Comparison of ENCODE assay signal across 13 cellular contexts in genomic region chr22:50626314-50626855, GRCh38. TPM values are rescaled to one million over a fixed set of nuclear protein-coding genes. Genes with fewer than 3 reads are reported as not detected.
DNase-seq lines count a peak whose midpoint lies in the region; ATAC-seq, FAIRE-seq and TF ChIP-seq lines count a peak whose summit lies in the region.
"Had no signal": no experiment of that assay in that cellular context is flagged by ENCODE, and none has a peak within 500 bp of the region (broad histone marks: within the 10 kb centered on the region; RNA-seq: fewer than 3 reads in every experiment).

No MANE protein-coding gene starts in this region.

- H3K27ac Mint-ChIP-seq in activated CD4-positive, alpha-beta memory T cell treated with anti-CD3 and anti-CD28 coated beads, Interleukin-2, amount 10 ng/mL, durations not matched to agents 7 days and 5 days, result peak overlapping the region; percentile 62
- H3K27ac Mint-ChIP-seq in type B pancreatic cell, result no peak overlapping the region

- peak overlapping the region; percentile 73 for H3K4me3 Mint-ChIP-seq in activated CD4-positive, alpha-beta memory T cell treated with anti-CD3 and anti-CD28 coated beads, Interleukin-2, amount 10 ng/mL, durations not matched to agents 7 days and 5 days
- peak overlapping the region; percentile 77 for H3K4me3 Mint-ChIP-seq in type B pancreatic cell

- H3K9me3 ChIP-seq in right atrium auricular region (no peaks in the 10 kb centered on the region), kidney (ENCODE audit: control insufficient read depth in 1 of 2, low read length in 2 of 2) (no peaks in the 10 kb centered on the region), gastroesophageal sphincter (no peaks in the 10 kb centered on the region)
- H3K9me3 ChIP-seq: esophagus muscularis mucosa had no signal

- 96% methylated on average over 4 of the region's 12 CpGs; no CpG with 5 or more reads in 1 of the 2 donors for WGBS in gastroesophageal sphincter (ENCODE audit: low coverage in 1 of 2), 2 donors

- POLR2A ChIA-PET in activated CD4-positive, alpha-beta memory T cell treated with anti-CD3 and anti-CD28 coated beads, Interleukin-2, amount 10 ng/mL, durations not matched to agents 7 days and 5 days (lab: Charles Lee), result interaction anchor here (1.1 to 3.1 kb wide), 3 partner anchors 97 to 119 kb away, joined by 3 to 13 read pairs (median 3); partner anchors contain the start of genes LMF2, NCAPH2 and SCO2

- H3K4me1 Mint-ChIP-seq in activated CD4-positive, alpha-beta memory T cell treated with anti-CD3 and anti-CD28 coated beads, Interleukin-2, amount 10 ng/mL, durations not matched to agents 7 days and 5 days, result peaks cover 32% of the 10 kb centered on the region
- peaks cover 32% of the 10 kb centered on the region for H3K4me1 Mint-ChIP-seq in type B pancreatic cell (ENCODE audit: unreplicated experiment)

- H3K9ac ChIP-seq in kidney (ENCODE audit: low read length in 2 of 2), result no peak overlapping the region

- no peak for TF ChIP-seq POLR2A in gastroesophageal sphincter (IDR thresholded peaks at IDR 0.05)

- H3K27ac ChIP-seq in right atrium auricular region (no peak overlapping the region), kidney (ENCODE audit: low read depth in 2 of 2, low read length in 2 of 2) (no peak overlapping the region), gastroesophageal sphincter (no peak overlapping the region)

- no peak for FAIRE-seq in kidney (lab: Jason Lieb, UNC)
- FAIRE-seq: GM12892 had no signal

- H3K27me3 ChIP-seq in right atrium auricular region, result no peaks in the 10 kb centered on the region
- H3K27me3 ChIP-seq in gastroesophageal sphincter, result peaks cover 10% of the 10 kb centered on the region

- H3K4me3 ChIP-seq in right atrium auricular region, result no peak overlapping the region
- no peak overlapping the region for H3K4me3 ChIP-seq in kidney (ENCODE audit: low read length in 2 of 2)
- H3K4me3 ChIP-seq in gastroesophageal sphincter, result no peak overlapping the region

- peaks cover 18% of the 10 kb centered on the region for H3K36me3 Mint-ChIP-seq in activated CD4-positive, alpha-beta memory T cell treated with anti-CD3 and anti-CD28 coated beads, Interleukin-2, amount 10 ng/mL, durations not matched to agents 7 days and 5 days (ENCODE audit: low read depth)
- H3K36me3 Mint-ChIP-seq in type B pancreatic cell, result no peaks in the 10 kb centered on the region

- no peak for TF ChIP-seq EP300 in gastroesophageal sphincter (IDR thresholded peaks at IDR 0.05)

- intact Hi-C loops in cardiac septum (cut with DNase I), result loop anchor here (5.0 kb wide), 1 partner anchor 76 kb away; no protein-coding TSS in a partner anchor
- intact Hi-C loops in kidney (cut with DNase I), result no loop called here

- H3K4me1 ChIP-seq in right atrium auricular region (peaks cover 0 to 37% of the 10 kb centered on the region in 2 donors), kidney (ENCODE audit: control insufficient read depth in 1 of 2, insufficient read depth in 1 of 2, low read depth in 1 of 2, low read length in 2 of 2) (peaks cover 18 to 22% of the 10 kb centered on the region in 2 donors), gastroesophageal sphincter (peaks cover 0 to 35% (median 14%) of the 10 kb centered on the region in 3 donors)

- no peaks in the 10 kb centered on the region for H3K9me3 Mint-ChIP-seq in activated CD4-positive, alpha-beta memory T cell treated with anti-CD3 and anti-CD28 coated beads, Interleukin-2, amount 10 ng/mL, durations not matched to agents 7 days and 5 days
- H3K9me3 Mint-ChIP-seq in type B pancreatic cell, result no peaks in the 10 kb centered on the region

- H3K36me3 ChIP-seq in right atrium auricular region (no peaks in the 10 kb centered on the region), kidney (ENCODE audit: control insufficient read depth in 1 of 2, insufficient read depth in 2 of 2, low read length in 2 of 2) (no peaks in the 10 kb centered on the region), gastroesophageal sphincter (peaks cover 0 to 25% of the 10 kb centered on the region in 2 donors)

- CTCF ChIA-PET in activated CD4-positive, alpha-beta memory T cell treated with anti-CD3 and anti-CD28 coated beads, Interleukin-2, amount 10 ng/mL, durations not matched to agents 7 days and 5 days (lab: Charles Lee), result interaction anchor here (1.1 kb wide), 1 partner anchor 10 kb away, joined by 3 read pairs; no protein-coding TSS in a partner anchor

- H3K27me3 Mint-ChIP-seq in activated CD4-positive, alpha-beta memory T cell treated with anti-CD3 and anti-CD28 coated beads, Interleukin-2, amount 10 ng/mL, durations not matched to agents 7 days and 5 days, result peaks cover 5% of the 10 kb centered on the region
- H3K27me3 Mint-ChIP-seq in type B pancreatic cell, result no peaks in the 10 kb centered on the region

- TF ChIP-seq CTCF in right atrium auricular region (IDR thresholded peaks at IDR 0.05) (no peak), kidney (IDR thresholded peaks at IDR 0.05; ENCODE audit: borderline replicate concordance, extremely low read depth, insufficient read depth) (no peak), type B pancreatic cell (conservative IDR thresholded peaks at IDR 0.05) (no peak), gastroesophageal sphincter (IDR thresholded peaks at IDR 0.05) (no peak)

- ATAC-seq in gastroesophageal sphincter (no peak), HG03135 (IDR thresholded peaks at IDR 0.05; ENCODE audit: unreplicated experiment) (no peak)

- DNase-seq in cardiac septum (ENCODE audit: low spot score) (peak; percentile 75), right atrium auricular region (ENCODE audit: low spot score) (no peak), kidney (peak; percentile 73), type B pancreatic cell (ENCODE audit: extremely low spot score, unreplicated experiment) (no peak), GDM1 (lab: John Stamatoyannopoulos, UW) (no peak)
- no peak for DNase-seq in activated CD4-positive, alpha-beta memory T cell treated with anti-CD3 and anti-CD28 coated beads, Interleukin-2, amount 10 ng/mL, durations not matched to agents 7 days and 5 days
- DNase-seq: activated CD4-positive, alpha-beta T cell treated with anti-CD3 and anti-CD28 coated beads, Interleukin-2, amount 50 U/mL, for 48 hours; NCI-H2227 treated with DMSO at 0.1 percent for 48 hours; stimulated activated naive CD4-positive, alpha-beta T cell treated with Interleukin-2 at 50 U/mL for 16 hours had no signal

RNA-seq across cellular contexts. Expression of gene ARSA, which starts 1.6 kb away (rescaled TPM):
- total RNA-seq in cardiac septum (33.7 TPM), right atrium auricular region (10 to 100 TPM; 30.7 to 38.9 TPM), kidney (53.0 TPM), type B pancreatic cell (ENCODE audit: low replicate concordance) (26.1 and 32.1 TPM in 2 replicates), gastroesophageal sphincter (10 to 100 TPM; 19.5 to 40.0 (median 21.0) TPM)
- 10 to 100 TPM; 63.1 to 65.0 TPM for total RNA-seq in activated CD4-positive, alpha-beta memory T cell treated with anti-CD3 and anti-CD28 coated beads, Interleukin-2, amount 10 ng/mL, durations not matched to agents 7 days and 5 days
- 52.8 TPM for polyA plus RNA-seq in kidney (ENCODE audit: insufficient read depth, low read depth, low replicate concordance)

RNA-seq across cellular contexts. Expression of gene MAPK8IP2, which starts 25.8 kb away (rescaled TPM):
- total RNA-seq in cardiac septum, result 0.48 TPM
- total RNA-seq in right atrium auricular region, result under 1 TPM; 0.26 to 0.71 TPM
- total RNA-seq in activated CD4-positive, alpha-beta memory T cell treated with anti-CD3 and anti-CD28 coated beads, Interleukin-2, amount 10 ng/mL, durations not matched to agents 7 days and 5 days, result under 1 TPM; 0.15 to 0.18 TPM
- total RNA-seq in kidney, result 1.1 TPM
- polyA plus RNA-seq in kidney (ENCODE audit: insufficient read depth, low read depth, low replicate concordance), result 1.0 TPM
- 13.0 and 16.5 TPM in 2 replicates for total RNA-seq in type B pancreatic cell (ENCODE audit: low replicate concordance)
- 1 to 10 TPM in 3 of 4 donors, under 1 TPM in 1; 0.93 to 3.7 (median 2.3) TPM for total RNA-seq in gastroesophageal sphincter

RNA-seq across cellular contexts. Expression of gene CHKB, which starts 43.7 kb away (rescaled TPM):
- total RNA-seq in cardiac septum (49.4 TPM), right atrium auricular region (10 to 100 TPM; 25.1 to 29.5 TPM), kidney (91.7 TPM), type B pancreatic cell (ENCODE audit: low replicate concordance) (88.1 and 96.9 TPM in 2 replicates), gastroesophageal sphincter (10 to 100 TPM; 16.6 to 39.8 (median 33.1) TPM)
- total RNA-seq in activated CD4-positive, alpha-beta memory T cell treated with anti-CD3 and anti-CD28 coated beads, Interleukin-2, amount 10 ng/mL, durations not matched to agents 7 days and 5 days, result 100 to 1,000 TPM; 101 to 111 TPM
- polyA plus RNA-seq in kidney (ENCODE audit: insufficient read depth, low read depth, low replicate concordance), result 73.0 TPM

RNA-seq across cellular contexts. Expression of gene SHANK3, which starts 46.2 kb away (rescaled TPM):
- total RNA-seq in cardiac septum (25.9 TPM), right atrium auricular region (10 to 100 TPM in 1 of 2 donors, 1 to 10 TPM in 1; 8.2 to 12.3 TPM), kidney (40.5 TPM), type B pancreatic cell (ENCODE audit: low replicate concordance) (6.8 and 13.1 TPM in 2 replicates), gastroesophageal sphincter (10 to 100 TPM in 2 of 4 donors, 1 to 10 TPM in 2; 5.9 to 20.5 (median 13.0) TPM)
- under 1 TPM in 1 of 2 experiments, not detected in 1; 0.08 TPM for total RNA-seq in activated CD4-positive, alpha-beta memory T cell treated with anti-CD3 and anti-CD28 coated beads, Interleukin-2, amount 10 ng/mL, durations not matched to agents 7 days and 5 days
- polyA plus RNA-seq in kidney (ENCODE audit: insufficient read depth, low read depth, low replicate concordance), result 8.8 TPM

RNA-seq across cellular contexts. Expression of gene CPT1B, which starts 48.2 kb away (rescaled TPM):
- total RNA-seq in cardiac septum (253 TPM), right atrium auricular region (100 to 1,000 TPM; 184 to 281 TPM), kidney (34.3 TPM), type B pancreatic cell (ENCODE audit: low replicate concordance) (68.4 and 94.5 TPM in 2 replicates), gastroesophageal sphincter (10 to 100 TPM in 1 of 4 donors, 1 to 10 TPM in 3; 3.1 to 13.4 (median 6.5) TPM)
- total RNA-seq in activated CD4-positive, alpha-beta memory T cell treated with anti-CD3 and anti-CD28 coated beads, Interleukin-2, amount 10 ng/mL, durations not matched to agents 7 days and 5 days, result 10 to 100 TPM; 60.8 to 60.9 TPM
- 20.6 TPM for polyA plus RNA-seq in kidney (ENCODE audit: insufficient read depth, low read depth, low replicate concordance)

Comparison
In these comparisons a context has a peak if more than half of its experiments do, and no peak if none do; other contexts are left out.
1. DNase-seq: peak in cardiac septum (single experiment) and kidney (single experiment); none in right atrium auricular region (single experiment), activated CD4-positive, alpha-beta memory T cell treated with anti-CD3 and anti-CD28 coated beads, Interleukin-2, amount 10 ng/mL, durations not matched to agents 7 days and 5 days (single experiment), type B pancreatic cell (single experiment) and GDM1 (single experiment).